ENCODE assay signal across 16 cellular contexts in genomic region chr9:134438204-134438788, GRCh38.
DNase-seq lines count a peak whose midpoint lies in the region; ATAC-seq, FAIRE-seq and TF ChIP-seq lines count a peak whose summit lies in the region.
"Had no signal": no experiment of that assay in that cellular context is flagged by ENCODE, and none has a peak within 500 bp of the region (broad histone marks: within the 10 kb centered on the region; RNA-seq: fewer than 3 reads in every experiment).

No MANE protein-coding gene starts in this region.

- no peaks in the 10 kb centered on the region for H3K9me3 ChIP-seq in H1 (ENCODE audit: insufficient read depth in 2 of 2, low read depth in 1 of 2, low read length in 1 of 2)
- no peaks in the 10 kb centered on the region for H3K9me3 ChIP-seq in upper lobe of right lung

- no peaks in the 10 kb centered on the region for H3K79me1 ChIP-seq in H1 (ENCODE audit: low read depth, low read length)

- H3K27ac ChIP-seq in H1 (ENCODE audit: low read depth, low read length), result no peak overlapping the region
- no peak overlapping the region for H3K27ac ChIP-seq in upper lobe of right lung

- H2BK120ac ChIP-seq in H1 (replicated peaks; ENCODE audit: low read depth, low read length), result no peak overlapping the region

- H2AFZ ChIP-seq in H1 (ENCODE audit: low read length), result no peak overlapping the region

- H3K4me3 ChIP-seq in H1 (ENCODE audit: extremely low read depth in 1 of 4, insufficient read depth in 2 of 4, low read depth in 3 of 4, low read length in 4 of 4) (no peak overlapping the region), upper lobe of right lung (no peak overlapping the region)
- H3K4me3 ChIP-seq: skin epidermis had no signal

- H3K56ac ChIP-seq in H1 (replicated peaks; ENCODE audit: insufficient read length, low read depth, low read length), result no peak overlapping the region

- no TSS peak for BruUV-seq in MCF 10A (replicated peaks; lab: Mats Ljungman, UMichigan)

- H2AK5ac ChIP-seq in H1 (ENCODE audit: low read depth, low read length), result no peak overlapping the region

- H4K20me1 ChIP-seq in H1 (replicated peaks in 1 of 2; ENCODE audit: control insufficient read depth in 1 of 2, insufficient read depth in 2 of 2, low read length in 2 of 2), result peaks cover 0 to 5% of the 10 kb centered on the region in 2 experiments

- H3K27ac Mint-ChIP-seq in MCF 10A (ENCODE audit: low read depth, unreplicated experiment), result no peak overlapping the region
- H3K27ac Mint-ChIP-seq: activated CD8-positive, alpha-beta T cell treated with anti-CD3 and anti-CD28 coated beads, Interleukin-2, amount 10 ng/mL, durations not matched to agents 7 days and 5 days; effector memory CD8-positive, alpha-beta T cell; stimulated activated naive CD8-positive, alpha-beta T cell treated with anti-CD3 and anti-CD28 coated beads, Interleukin-15, amount 100 ng/mL, for 72 hours had no signal

- H3K4me1 ChIP-seq in H1 (replicated peaks in 1 of 4; ENCODE audit: control insufficient read depth in 3 of 4, insufficient read depth in 4 of 4, low read length in 3 of 4), result peaks cover 0 to 9% (median 4%) of the 10 kb centered on the region in 4 experiments; a peak in 4 of 7 replicates
- H3K4me1 ChIP-seq in upper lobe of right lung, result peaks cover 62% of the 10 kb centered on the region

- no peak overlapping the region for H2BK12ac ChIP-seq in H1 (ENCODE audit: low read depth, low read length)

- CTCF ChIA-PET in H1 (lab: Charles Lee; ENCODE audit: partially characterized antibody), result interaction anchor here (0.6 to 2.2 kb wide), 9 partner anchors 10 to 339 kb away, joined by 3 to 13 read pairs (median 4); no protein-coding TSS in a partner anchor
- CTCF ChIA-PET in MCF 10A (lab: Yijun Ruan, JAX), result interaction anchor here (1.5 to 2.3 kb wide), 2 partner anchors 268 to 270 kb away, joined by 4 to 15 read pairs; no protein-coding TSS in a partner anchor

- peak overlapping the region; percentile 45 for H4K8ac ChIP-seq in H1 (ENCODE audit: extremely low read depth, insufficient read depth, low read length)

- peaks cover 27% of the 10 kb centered on the region for H3K4me1 Mint-ChIP-seq in MCF 10A (ENCODE audit: insufficient read depth, unreplicated experiment)

- H4K5ac ChIP-seq in H1 (ENCODE audit: insufficient read length, low read depth, low read length), result no peak overlapping the region

- no peak overlapping the region for H3K4me3 Mint-ChIP-seq in MCF 10A (ENCODE audit: unreplicated experiment)
- H3K4me3 Mint-ChIP-seq: activated CD8-positive, alpha-beta T cell treated with anti-CD3 and anti-CD28 coated beads, Interleukin-2, amount 10 ng/mL, durations not matched to agents 7 days and 5 days; effector memory CD8-positive, alpha-beta T cell; stimulated activated naive CD8-positive, alpha-beta T cell treated with anti-CD3 and anti-CD28 coated beads, Interleukin-15, amount 100 ng/mL, for 72 hours had no signal

- no peak for TF ChIP-seq POLR2A in H1 (IDR thresholded peaks at IDR 0.05; ENCODE audit: control extremely low read depth in 1 of 2, low read depth in 2 of 2, low read length in 2 of 2)

- ATAC-seq in upper lobe of right lung, result peak; percentile 23
- ATAC-seq: activated CD8-positive, alpha-beta T cell treated with anti-CD3 and anti-CD28 coated beads, Interleukin-2, amount 10 ng/mL, durations not matched to agents 7 days and 5 days; effector memory CD8-positive, alpha-beta T cell had no signal

- H3K36me3 Mint-ChIP-seq in MCF 10A (ENCODE audit: insufficient read depth, unreplicated experiment), result peaks cover 85% of the 10 kb centered on the region

- no peak overlapping the region for H3K4me2 ChIP-seq in H1 (ENCODE audit: insufficient read depth in 1 of 2, low read depth in 2 of 2, low read length in 2 of 2)

- H2BK20ac ChIP-seq in H1 (ENCODE audit: low read length), result no peak overlapping the region

- no peaks in the 10 kb centered on the region for H3K23me2 ChIP-seq in H1 (ENCODE audit: low read depth, low read length)

- TF ChIP-seq CTCF in H1 (IDR thresholded peaks at IDR 0.05; ENCODE audit: control extremely low read depth in 1 of 3, insufficient read depth in 1 of 3, low read depth in 1 of 3, low read length in 3 of 3) (peak in 2 of 3 experiments; percentile 43 to 54; a peak in 3 of 4 replicates), upper lobe of right lung (IDR thresholded peaks at IDR 0.05) (peak; percentile 18), MCF 10A (IDR thresholded peaks at IDR 0.05; ENCODE audit: unreplicated experiment) (no peak), GM10266 (IDR thresholded peaks at IDR 0.05; ENCODE audit: control insufficient read depth, insufficient read depth, low read depth, missing control alignments) (no peak)

- H2BK5ac ChIP-seq in H1 (ENCODE audit: low read depth, low read length), result no peak overlapping the region

- no peaks in the 10 kb centered on the region for H3K27me3 Mint-ChIP-seq in MCF 10A (ENCODE audit: insufficient read depth, unreplicated experiment)

- intact Hi-C loops in upper lobe of right lung (cut with DNase I), result no loop called here
- intact Hi-C loops in MCF 10A (cut with micrococcal nuclease), result no loop called here

- DNase-seq in NCI-H510A treated with DMSO at 0.1 percent for 48 hours (lab: John Stamatoyannopoulos, UW) (peak; percentile 10), NCI-H510A (lab: John Stamatoyannopoulos, UW) (no peak), H1 (ENCODE audit: low read depth in 1 of 2, low spot score in 2 of 2) (peak in 1 of 2 experiments; percentile 74), midbrain (lab: John Stamatoyannopoulos, UW) (peak; percentile 17), upper lobe of right lung (peak; percentile 81), MCF 10A (ENCODE audit: unreplicated experiment) (no peak), GM10266 (ENCODE audit: extremely low spot score) (no peak), COR-L47 (lab: John Stamatoyannopoulos, UW) (no peak)
- DNase-seq: 8988T; activated CD8-positive, alpha-beta T cell treated with anti-CD3 and anti-CD28 coated beads, Interleukin-2, amount 10 ng/mL, durations not matched to agents 7 days and 5 days; activated effector memory CD4-positive, alpha-beta T cell treated with anti-CD3 and anti-CD28 coated beads, Interleukin-2, amount 50 U/mL, for 16 hours; effector memory CD8-positive, alpha-beta T cell; NCI-H1092 treated with DMSO at 0.1 percent for 48 hours; NCI-H446 treated with DMSO at 0.1 percent for 48 hours; stimulated activated naive CD8-positive, alpha-beta T cell treated with anti-CD3 and anti-CD28 coated beads, Interleukin-15, amount 100 ng/mL, for 72 hours had no signal

- POLR2A ChIA-PET in H1 (lab: Charles Lee; ENCODE audit: partially characterized antibody), result no interaction called here
- POLR2A ChIA-PET in MCF 10A (lab: Yijun Ruan, JAX), result interaction anchor here (1.9 kb wide), 1 partner anchor 273 kb away, joined by 5 read pairs; no protein-coding TSS in a partner anchor

- H3K27me3 ChIP-seq in H1 (replicated peaks in 1 of 4; ENCODE audit: control insufficient read depth in 3 of 4, extremely low read depth in 1 of 4, insufficient read depth in 3 of 4, low read length in 3 of 4), result no peaks in the 10 kb centered on the region
- H3K27me3 ChIP-seq in upper lobe of right lung, result no peaks in the 10 kb centered on the region

- H3K36me3 ChIP-seq in H1 (ENCODE audit: control insufficient read depth in 2 of 4, insufficient read depth in 4 of 4, low read length in 3 of 4) (peaks cover 0 to 3% (median 0%) of the 10 kb centered on the region in 4 experiments; a peak in 1 of 8 replicates), upper lobe of right lung (peaks cover 27% of the 10 kb centered on the region)

- no peaks in the 10 kb centered on the region for H3K9me3 Mint-ChIP-seq in MCF 10A (ENCODE audit: unreplicated experiment)
- H3K9me3 Mint-ChIP-seq: effector memory CD8-positive, alpha-beta T cell; stimulated activated naive CD8-positive, alpha-beta T cell treated with anti-CD3 and anti-CD28 coated beads, Interleukin-15, amount 100 ng/mL, for 72 hours had no signal

- no peak overlapping the region for H3K23ac ChIP-seq in H1 (ENCODE audit: insufficient read length)

- no peak overlapping the region for H4K91ac ChIP-seq in H1 (replicated peaks; ENCODE audit: insufficient read length, low read length)

- H2BK15ac ChIP-seq in H1 (ENCODE audit: low read length), result no peak overlapping the region

- no peak overlapping the region for H3K4ac ChIP-seq in H1 (replicated peaks; ENCODE audit: insufficient read length, low read depth, low read length)

- WGBS in H1 (ENCODE audit: extremely low coverage in 1 of 2, insufficient coverage in 1 of 2, insufficient read length in 1 of 2, insufficient replicate concordance in 2 of 2, low coverage in 1 of 2, low lambda C conversion rate in 2 of 2, missing lambda C conversion rate in 1 of 2), 2 experiments, result 70% methylated on average over 15 of the region's 18 CpGs; no CpG with 5 or more reads in 1 of the 2 experiments

- H3K79me2 ChIP-seq in H1 (ENCODE audit: control insufficient read depth in 1 of 2, insufficient read depth in 2 of 2, low read length in 2 of 2), result no peaks in the 10 kb centered on the region

- H3K14ac ChIP-seq in H1 (ENCODE audit: insufficient read length), result no peak overlapping the region

- FAIRE-seq in H1 (lab: Jason Lieb, UNC), result no peak

- peak; percentile 34 to 51; a peak in 3 of 4 replicates for TF ChIP-seq RAD21 in H1 (IDR thresholded peaks at IDR 0.05 in 1 of 2, conservative IDR thresholded peaks at IDR 0.05 in 1 of 2; ENCODE audit: low read depth in 2 of 2, low read length in 2 of 2)

- no peak overlapping the region for H3K9ac ChIP-seq in H1 (replicated peaks in 1 of 4; ENCODE audit: extremely low read depth in 1 of 4, low read depth in 3 of 4, low read length in 3 of 4)

- H3K18ac ChIP-seq in H1 (ENCODE audit: extremely low read depth, low read length), result no peak overlapping the region

- TF ChIP-seq EP300 in H1 (IDR thresholded peaks at IDR 0.05; ENCODE audit: borderline replicate concordance in 1 of 2, low read depth in 2 of 2, low read length in 2 of 2), result no peak

TF ChIP-seq in H1, 55 proteins besides CTCF, POLR2A, EP300 and RAD21:
- peak; percentile 30; the same call in 1 of the 2 replicates for TF ChIP-seq TBP (IDR thresholded peaks at IDR 0.05; ENCODE audit: low read depth, low read length)
- TF ChIP-seq E2F6 (IDR thresholded peaks at IDR 0.05), result no peak

Comparison
In these comparisons a context has a peak if more than half of its experiments do, and no peak if none do; other contexts are left out.
1. DNase-seq: peak in NCI-H510A treated with DMSO at 0.1 percent for 48 hours (single experiment), midbrain (single experiment) and upper lobe of right lung (single experiment); none in NCI-H510A (single experiment), MCF 10A (single experiment), GM10266 (single experiment) and COR-L47 (single experiment).
2. CTCF ChIP-seq: peak in H1 (2 of 3) and upper lobe of right lung (single experiment); none in MCF 10A (single experiment) and GM10266 (single experiment).